8 cellular contexts compared by ENCODE assay signal in genomic region chr19:1624458-1624857, GRCh38. TPM values are rescaled to one million over a fixed set of nuclear protein-coding genes. Genes with fewer than 3 reads are reported as not detected.
DNase-seq lines count a peak whose midpoint lies in the region; ATAC-seq and TF ChIP-seq lines count a peak whose summit lies in the region.

No MANE protein-coding gene starts in this region.

- peak; percentile 71 for TF ChIP-seq CTCF in AG04450 (IDR thresholded peaks at IDR 0.05; ENCODE audit: low read depth, low read length)
- peak; percentile 78 for TF ChIP-seq CTCF in GM13977 (IDR thresholded peaks at IDR 0.05; ENCODE audit: extremely low read depth, insufficient read depth, missing control alignments)

- H3K27ac ChIP-seq in AG04450 (ENCODE audit: low read depth, low read length): no peak overlapping the region

- ATAC-seq in GM21786 (IDR thresholded peaks at IDR 0.05; ENCODE audit: unreplicated experiment) (no peak), HG02588 (IDR thresholded peaks at IDR 0.05; ENCODE audit: unreplicated experiment) (no peak)

- in situ Hi-C loops in GM13977 (cut with MboI; ENCODE audit: low pct_unique_long_range_greater_than_20kb, low sequenced_read_pairs, unreplicated experiment): no loop called here
- in situ Hi-C loops in SK-MEL-5 (cut with HindIII; ENCODE audit: low pct_unique_long_range_greater_than_20kb, low sequenced_read_pairs): no loop called here

- CTCF ChIA-PET in AG04450 (lab: Charles Lee): no interaction called here

- H3K4me3 ChIP-seq in AG04450 (ENCODE audit: low read depth, low read length): no peak overlapping the region

- no peaks in the 10 kb centered on the region for H3K27me3 ChIP-seq in AG04450 (ENCODE audit: control insufficient read depth, insufficient read depth, low read length)

- H3K9me3 ChIP-seq in AG04450 (ENCODE audit: control insufficient read depth, insufficient read depth, low read length): peaks cover 7% of the 10 kb centered on the region; the same call in 1 of the 2 replicates

- DNase-seq in AG04450 (ENCODE audit: low read depth, low spot score) (no peak), GM13977 (ENCODE audit: low spot score) (no peak), SK-MEL-5 (ENCODE audit: low read depth, low spot score) (peak; percentile 70), astrocyte of the hippocampus (ENCODE audit: low read depth, low spot score) (peak; percentile 65), iPS DF 19.7 (ENCODE audit: low read depth, low spot score) (peak; percentile 57)
- peak; percentile 40 for DNase-seq in stimulated activated CD4-positive, alpha-beta T cell treated with anti-CD3 and anti-CD28 coated beads, Interleukin-1b, Interleukin-23, amount 100 ng/mL, for 48 hours

- POLR2A ChIA-PET in AG04450 (lab: Yijun Ruan, JAX): no interaction called here

RNA-seq across cellular contexts. Expression of gene UQCR11, which starts 19.2 kb away (rescaled TPM):
- polyA plus RNA-seq in AG04450 (2011; rRNA removed): 153 and 166 TPM in 2 replicates
- polyA minus RNA-seq in AG04450 (2011; rRNA and poly(A)+ RNA removed): 25.5 and 26.5 TPM in 2 replicates
- 150 and 162 TPM in 2 replicates for total RNA-seq in SK-MEL-5 (2014; rRNA removed; shearing (Covaris generic))
- polyA plus RNA-seq in SK-MEL-5 (2015; cell fraction: cytosol; rRNA removed): 114 and 197 TPM in 2 replicates
- 25.7 and 30.1 TPM in 2 replicates for polyA plus RNA-seq in SK-MEL-5 (2015; cell fraction: nucleus; rRNA removed)

RNA-seq across cellular contexts. Expression of gene TCF3, which starts 28.0 kb away (rescaled TPM):
- polyA plus RNA-seq in AG04450 (2011; rRNA removed): 47.3 and 51.7 TPM in 2 replicates
- polyA minus RNA-seq in AG04450 (2011; rRNA and poly(A)+ RNA removed): 26.7 and 35.4 TPM in 2 replicates
- 21.4 and 23.2 TPM in 2 replicates for total RNA-seq in SK-MEL-5 (2014; rRNA removed; shearing (Covaris generic))
- 60.6 and 65.9 TPM in 2 replicates for polyA plus RNA-seq in SK-MEL-5 (2015; cell fraction: cytosol; rRNA removed)
- 52.5 and 70.9 TPM in 2 replicates for polyA plus RNA-seq in SK-MEL-5 (2015; cell fraction: nucleus; rRNA removed)

RNA-seq across cellular contexts. Expression of gene MBD3, which starts 31.8 kb away (rescaled TPM):
- polyA plus RNA-seq in AG04450 (2011; rRNA removed): 21.9 and 35.4 TPM in 2 replicates
- 17.3 and 21.2 TPM in 2 replicates for polyA minus RNA-seq in AG04450 (2011; rRNA and poly(A)+ RNA removed)
- total RNA-seq in SK-MEL-5 (2014; rRNA removed; shearing (Covaris generic)): 76.4 and 84.2 TPM in 2 replicates
- polyA plus RNA-seq in SK-MEL-5 (2015; cell fraction: cytosol; rRNA removed): 100 and 107 TPM in 2 replicates
- polyA plus RNA-seq in SK-MEL-5 (2015; cell fraction: nucleus; rRNA removed): 86.3 and 103 TPM in 2 replicates

RNA-seq across cellular contexts. Expression of gene MEX3D, which starts 56.3 kb away (rescaled TPM):
- polyA plus RNA-seq in AG04450 (2011; rRNA removed): 5.4 and 6.2 TPM in 2 replicates
- 10.9 and 11.6 TPM in 2 replicates for polyA minus RNA-seq in AG04450 (2011; rRNA and poly(A)+ RNA removed)
- total RNA-seq in SK-MEL-5 (2014; rRNA removed; shearing (Covaris generic)): 7.9 and 11.6 TPM in 2 replicates
- polyA plus RNA-seq in SK-MEL-5 (2015; cell fraction: cytosol; rRNA removed): 11.5 and 16.0 TPM in 2 replicates
- 0.19 and 2.1 TPM in 2 replicates for polyA plus RNA-seq in SK-MEL-5 (2015; cell fraction: nucleus; rRNA removed)

Comparison
In these comparisons a context has a peak if more than half of its experiments do, and no peak if none do; other contexts are left out.
1. DNase-seq: peak in SK-MEL-5 (single experiment), astrocyte of the hippocampus (single experiment), iPS DF 19.7 (single experiment) and stimulated activated CD4-positive, alpha-beta T cell treated with anti-CD3 and anti-CD28 coated beads, Interleukin-1b, Interleukin-23, amount 100 ng/mL, for 48 hours (single experiment); none in AG04450 (single experiment) and GM13977 (single experiment).